In genomic region chr5:124743534-124744169, GRCh38 we compare ENCODE assay signal across 8 cellular contexts. TPM values are rescaled to one million over a fixed set of nuclear protein-coding genes. Genes with fewer than 3 reads are reported as not detected.
DNase-seq lines count a peak whose midpoint lies in the region; ATAC-seq and TF ChIP-seq lines count a peak whose summit lies in the region.

No MANE protein-coding gene starts in this region.

- H3K9me3 ChIP-seq in HUES48 (ENCODE audit: control insufficient read depth, insufficient read depth, low read length) = peaks cover 4% of the 10 kb centered on the region; the same call in 1 of the 2 replicates

- peak overlapping the region; percentile 92 for H3K27ac ChIP-seq in HUES48 (ENCODE audit: low read depth, low read length)
- H3K27ac ChIP-seq in mesendoderm (ENCODE audit: low read depth, low read length) = peak overlapping the region; percentile 4

- no peaks in the 10 kb centered on the region; the same call in 1 of the 2 replicates for H3K36me3 ChIP-seq in HUES48 (ENCODE audit: control insufficient read depth, insufficient read depth, low read length)
- H3K36me3 ChIP-seq in mesendoderm (ENCODE audit: control insufficient read depth, insufficient read depth, low read length) = no peaks in the 10 kb centered on the region

- H3K27me3 ChIP-seq in HUES48 (ENCODE audit: control insufficient read depth, insufficient read depth, low read length) (no peaks in the 10 kb centered on the region), mesendoderm (ENCODE audit: insufficient read depth, low read length, poor library complexity) (no peaks in the 10 kb centered on the region)

- H3K79me1 ChIP-seq in mesendoderm (ENCODE audit: low read length) = no peaks in the 10 kb centered on the region

- no peak for TF ChIP-seq CTCF in AG10803 (conservative IDR thresholded peaks at IDR 0.05; ENCODE audit: low read length)

- H3K4me1 ChIP-seq in HUES48 (ENCODE audit: control insufficient read depth, insufficient read depth, low read length) (peaks cover 65% of the 10 kb centered on the region), mesendoderm (ENCODE audit: control insufficient read depth, low read depth, low read length) (peaks cover 16% of the 10 kb centered on the region)

- peak overlapping the region; percentile 38 for H3K4me3 ChIP-seq in AG10803 (ENCODE audit: low read length)
- H3K4me3 ChIP-seq in HUES48 (ENCODE audit: low read depth, low read length) = peak overlapping the region; percentile 92
- H3K4me3 ChIP-seq in mesendoderm (ENCODE audit: low read length) = peak overlapping the region; percentile 47

- H4K5ac ChIP-seq in mesendoderm (ENCODE audit: low read length) = no peak overlapping the region

- no peak overlapping the region for H3K4ac ChIP-seq in mesendoderm (ENCODE audit: low read depth, low read length)

- H3K79me2 ChIP-seq in mesendoderm (ENCODE audit: control insufficient read depth, insufficient read depth, low read length) = peaks cover 50% of the 10 kb centered on the region

- no peak overlapping the region for H4K8ac ChIP-seq in mesendoderm (ENCODE audit: low read depth, low read length)

- H3K9ac ChIP-seq in HUES48 (ENCODE audit: low read depth, low read length) (peak overlapping the region; percentile 78), mesendoderm (ENCODE audit: low read length) (peak overlapping the region; percentile 71)

- H3K23ac ChIP-seq in mesendoderm (ENCODE audit: low read length) = no peak overlapping the region

- H2BK120ac ChIP-seq in mesendoderm (ENCODE audit: low read depth, low read length) = peak overlapping the region; percentile 70

- peak overlapping the region; percentile 79 for H3K4me2 ChIP-seq in mesendoderm (ENCODE audit: low read length)

- no CpG with 5 or more reads among the region's 7 CpGs for WGBS in mesendoderm (ENCODE audit: extremely low coverage, insufficient coverage, low lambda C conversion rate)

- no peak overlapping the region for H2AK5ac ChIP-seq in mesendoderm (ENCODE audit: low read length)

- no peak for DNase-seq in AG10803 (ENCODE audit: low read depth)
- DNase-seq in cerebellum (ENCODE audit: low spot score) = peak; percentile 27
- DNase-seq in mesendoderm = peak; percentile 43
- no peak for DNase-seq in epidermal melanocyte (ENCODE audit: insufficient read length, low spot score)

- peak overlapping the region; percentile 25 for H2BK15ac ChIP-seq in mesendoderm (replicated peaks; ENCODE audit: low read depth)

- peak overlapping the region; percentile 85 for H3K18ac ChIP-seq in mesendoderm (ENCODE audit: low read length)

- peak overlapping the region; percentile 89 for H3K56ac ChIP-seq in mesendoderm (ENCODE audit: low read length)

- H2BK5ac ChIP-seq in mesendoderm (ENCODE audit: low read length) = peak overlapping the region; percentile 6

- no peak for ATAC-seq in GM21786 (IDR thresholded peaks at IDR 0.05; ENCODE audit: unreplicated experiment)
- ATAC-seq in HG02759 (IDR thresholded peaks at IDR 0.05; ENCODE audit: unreplicated experiment) = no peak
- ATAC-seq in GM21619 (IDR thresholded peaks at IDR 0.05; ENCODE audit: unreplicated experiment) = no peak

RNA-seq across cellular contexts. Expression of gene ZNF608, which starts 2.8 kb away (rescaled TPM):
- total RNA-seq in cerebellum = 86.3 TPM
- 45.0 TPM for polyA plus RNA-seq in mesendoderm (2013, experiment 1 of 2)
- polyA plus RNA-seq in mesendoderm (2013, experiment 2 of 2) = 42.8 TPM

Comparison
In these comparisons a context has a peak if more than half of its experiments do, and no peak if none do; other contexts are left out.
1. DNase-seq: peak in cerebellum (single experiment) and mesendoderm (single experiment); none in AG10803 (single experiment) and epidermal melanocyte (single experiment).
2. H3K4me3 ChIP-seq: peak in every context shown above with its lines; median percentile 92 in HUES48; 47 in mesendoderm; 38 in AG10803.